Comparison of ENCODE assay signal across 2 cellular contexts in genomic region chr20:58975353-58975752, GRCh38.
TF ChIP-seq lines count a peak whose summit lies in the region.

No MANE protein-coding gene starts in this region.

TF ChIP-seq in HEK293, 187 proteins besides CTCF, POLR2A, EP300 and RAD21:
- TF ChIP-seq ZNF324 (tag by site-specific recombination; IDR thresholded peaks at IDR 0.05) (no peak), KLF9 (tag by site-specific recombination; IDR thresholded peaks at IDR 0.05; ENCODE audit: low read depth) (no peak), RBAK (tag by site-specific recombination; IDR thresholded peaks at IDR 0.05) (no peak), ZNF549 (tag by site-specific recombination; IDR thresholded peaks at IDR 0.05) (no peak), SETDB1 (IDR thresholded peaks at IDR 0.05; ENCODE audit: insufficient read length, low read length) (peak; percentile 98), TRIM28 (IDR thresholded peaks at IDR 0.05; ENCODE audit: borderline replicate concordance, low read length) (peak; percentile 42; the same call in 1 of the 2 replicates), ZNF626 (tag by site-specific recombination; IDR thresholded peaks at IDR 0.05) (0 out of 2 replicates have a peak, but pooled peaks have one; percentile 28), HOXC10 (CRISPR knock-in tag; IDR thresholded peaks at IDR 0.05) (no peak), KLF10 (tag by site-specific recombination; IDR thresholded peaks at IDR 0.05) (no peak), ZNF174 (tag by site-specific recombination; IDR thresholded peaks at IDR 0.05) (no peak), ZNF155 (tag by site-specific recombination; IDR thresholded peaks at IDR 0.05) (no peak)

TF ChIP-seq in GM12878, 131 proteins besides CTCF, POLR2A, EP300 and RAD21:
- TF ChIP-seq RB1 (IDR thresholded peaks at IDR 0.05; ENCODE audit: borderline replicate concordance) (no peak), CBX5 (IDR thresholded peaks at IDR 0.05; ENCODE audit: low read depth) (0 out of 2 replicates have a peak, but pooled peaks have one; percentile 24)
